20 cellular contexts compared by ENCODE assay signal in genomic region chr19:6034512-6034911, GRCh38.
"Had no signal": no experiment of that assay in that cellular context is flagged by ENCODE, and none has a peak within 500 bp of the region (broad histone marks: within the 10 kb centered on the region; RNA-seq: fewer than 3 reads in every experiment).

No MANE protein-coding gene starts in this region.

- H3K4me3 ChIP-seq: esophagus muscularis mucosa, heart right ventricle, left ventricle myocardium inferior, pancreas, right atrium auricular region, spleen, transverse colon had no signal

- DNase-seq: activated CD4-positive, alpha-beta T cell treated with anti-CD3 and anti-CD28 coated beads for 36 hours; activated CD4-positive, alpha-beta T cell treated with anti-CD3 and anti-CD28 coated beads, Interleukin-2, amount 50 U/mL, for 4 hours; activated CD4-positive, CD25-positive, alpha-beta regulatory T cell; activated gamma-delta T cell treated with Interleukin-2 at 50 U/mL for 16 hours; activated naive CD4-positive, alpha-beta T cell treated with anti-CD3 and anti-CD28 coated beads, Interleukin-2, amount 50 U/mL, for 16 hours; amniotic stem cell; brain microvascular endothelial cell; caudate nucleus; effector CD4-positive, alpha-beta T cell; foreskin keratinocyte; heart right ventricle; left ventricle myocardium inferior; pancreas; spleen; stimulated activated naive CD4-positive, alpha-beta T cell treated with Interleukin-2 at 50 U/mL for 16 hours; T-helper 1 cell; transverse colon had no signal

- H3K27ac ChIP-seq: brain microvascular endothelial cell, foreskin keratinocyte, heart right ventricle, left ventricle myocardium inferior, pancreas, spleen, transverse colon had no signal

- H3K9me3 ChIP-seq: esophagus muscularis mucosa, pancreas, right atrium auricular region, spleen, transverse colon had no signal

- ATAC-seq: activated CD4-positive, alpha-beta T cell treated with anti-CD3 and anti-CD28 coated beads for 36 hours; foreskin keratinocyte; heart right ventricle; pancreas had no signal

- H3K36me3 ChIP-seq: brain microvascular endothelial cell, pancreas had no signal

- H3K4me1 ChIP-seq: foreskin keratinocyte, heart right ventricle, left ventricle myocardium inferior, pancreas, right atrium auricular region, spleen, transverse colon had no signal

- FAIRE-seq: astrocyte, pancreas had no signal
